In the genomic region with DNA sequence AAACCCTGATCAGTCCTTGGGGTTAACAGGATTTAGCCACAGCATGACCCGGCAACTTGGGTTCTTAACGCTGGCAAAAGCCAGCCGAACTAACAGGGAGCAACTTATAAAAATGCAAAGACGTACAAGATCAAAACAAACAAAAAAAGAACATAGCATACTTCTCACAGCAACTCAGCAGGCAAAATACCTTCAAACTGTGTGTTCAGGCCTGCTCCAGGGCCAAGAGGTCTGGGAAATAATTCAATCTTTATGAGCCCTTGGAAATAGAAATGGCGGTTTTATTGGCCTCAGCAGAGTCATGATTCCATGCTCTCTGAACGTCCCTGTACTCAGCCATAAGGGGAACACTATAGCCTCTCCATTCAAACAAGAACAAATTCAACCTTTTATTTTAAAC, we compare ENCODE assay signal across 1 cellular context.
TF ChIP-seq lines count a peak whose summit lies in the region.

No MANE protein-coding gene starts in this region.

TF ChIP-seq in K562, 482 proteins besides CTCF, POLR2A, EP300 and RAD21 (continued from another document):
- TF ChIP-seq CCAR2 (IDR thresholded peaks at IDR 0.05; ENCODE audit: low read depth, low read length) (no peak), GTF2F1 (IDR thresholded peaks at IDR 0.05; ENCODE audit: low read depth, low read length) (no peak), THRAP3 (IDR thresholded peaks at IDR 0.05; ENCODE audit: borderline replicate concordance) (no peak), ZKSCAN1 (IDR thresholded peaks at IDR 0.05; ENCODE audit: low read depth, low read length) (no peak), ZNF436 (CRISPR knock-in tag; IDR thresholded peaks at IDR 0.05) (no peak), FOXA3 (CRISPR knock-in tag; conservative IDR thresholded peaks at IDR 0.05 in 1 of 2, IDR thresholded peaks at IDR 0.05 in 1 of 2) (no peak), PHF8 (IDR thresholded peaks at IDR 0.05; ENCODE audit: borderline replicate concordance, low read length) (no peak)
- TF ChIP-seq, protein P1, sequence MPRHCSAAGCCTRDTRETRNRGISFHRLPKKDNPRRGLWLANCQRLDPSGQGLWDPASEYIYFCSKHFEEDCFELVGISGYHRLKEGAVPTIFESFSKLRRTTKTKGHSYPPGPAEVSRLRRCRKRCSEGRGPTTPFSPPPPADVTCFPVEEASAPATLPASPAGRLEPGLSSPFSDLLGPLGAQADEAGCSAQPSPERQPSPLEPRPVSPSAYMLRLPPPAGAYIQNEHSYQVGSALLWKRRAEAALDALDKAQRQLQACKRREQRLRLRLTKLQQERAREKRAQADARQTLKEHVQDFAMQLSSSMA (CRISPR knock-in tag; IDR thresholded peaks at IDR 0.05) = no peak
- TF ChIP-seq, protein P2, sequence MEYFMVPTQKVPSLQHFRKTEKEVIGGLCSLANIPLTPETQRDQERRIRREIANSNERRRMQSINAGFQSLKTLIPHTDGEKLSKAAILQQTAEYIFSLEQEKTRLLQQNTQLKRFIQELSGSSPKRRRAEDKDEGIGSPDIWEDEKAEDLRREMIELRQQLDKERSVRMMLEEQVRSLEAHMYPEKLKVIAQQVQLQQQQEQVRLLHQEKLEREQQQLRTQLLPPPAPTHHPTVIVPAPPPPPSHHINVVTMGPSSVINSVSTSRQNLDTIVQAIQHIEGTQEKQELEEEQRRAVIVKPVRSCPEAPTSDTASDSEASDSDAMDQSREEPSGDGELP (CRISPR knock-in tag; IDR thresholded peaks at IDR 0.05; ENCODE audit: borderline replicate concordance) = no peak
TF ChIP-seq in K562: peak in this region for 0.
